16 cellular contexts compared by ENCODE assay signal in the genomic region with DNA sequence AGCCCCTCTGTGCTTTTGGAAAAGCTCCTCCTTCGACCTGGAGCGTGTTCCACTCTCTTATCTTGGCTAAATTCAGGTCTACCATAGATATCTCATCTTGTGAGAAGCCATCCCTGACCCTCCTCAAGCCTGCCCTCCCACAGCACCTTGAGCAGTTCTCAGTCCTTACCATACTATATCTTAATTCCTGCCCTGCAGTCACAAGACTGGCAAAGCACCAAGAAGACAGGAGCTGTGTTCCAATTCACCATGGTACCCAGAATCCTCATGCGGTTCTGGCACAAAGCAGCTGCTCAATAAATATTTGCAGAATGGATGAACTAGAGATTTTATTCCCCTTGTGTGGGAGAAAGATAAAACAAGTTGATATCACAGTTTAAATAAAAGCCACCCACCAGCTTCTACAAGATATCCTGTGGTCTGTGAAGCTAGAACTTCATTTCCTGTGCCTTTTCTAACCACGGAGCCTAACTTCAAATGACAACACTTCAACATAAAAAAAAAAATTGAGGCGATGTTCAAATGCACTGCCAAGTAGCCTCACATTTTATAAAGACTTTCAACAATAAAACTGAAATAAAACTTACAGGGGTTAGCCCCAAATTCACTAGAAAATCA. TPM values are rescaled to one million over a fixed set of nuclear protein-coding genes. Genes with fewer than 3 reads are reported as not detected.
DNase-seq lines count a peak whose midpoint lies in the region; FAIRE-seq and TF ChIP-seq lines count a peak whose summit lies in the region.
"Had no signal": no experiment of that assay in that cellular context is flagged by ENCODE, and none has a peak within 500 bp of the region (broad histone marks: within the 10 kb centered on the region; RNA-seq: fewer than 3 reads in every experiment).

No MANE protein-coding gene starts in this region.

- peak overlapping the region; percentile 73 for H3K4me2 ChIP-seq in BLaER1

- H4K20me1 ChIP-seq in BLaER1, result no peaks in the 10 kb centered on the region

- peak overlapping the region; percentile 85 to 95 (median 86) for H3K4me3 Mint-ChIP-seq in immature natural killer cell

- peak overlapping the region; percentile 87 to 99 (median 96) for H3K27ac Mint-ChIP-seq in immature natural killer cell

- TF ChIP-seq POLR2A in GM12891 (IDR thresholded peaks at IDR 0.05; ENCODE audit: low read depth, low read length), result no peak

- H3K27ac ChIP-seq in BLaER1, result peak overlapping the region; percentile 58

- peaks cover 0 to 3% (median 3%) of the 10 kb centered on the region in 3 donors for H3K36me3 Mint-ChIP-seq in immature natural killer cell

- H3K36me3 ChIP-seq in BLaER1, result no peaks in the 10 kb centered on the region
- H3K36me3 ChIP-seq: HAP-1 had no signal

- H3K4me1 Mint-ChIP-seq in immature natural killer cell, result peaks cover 70 to 79% of the 10 kb centered on the region in 2 donors

- no peaks in the 10 kb centered on the region for H3K9me3 ChIP-seq in BLaER1
- H3K9me3 ChIP-seq: HAP-1 had no signal

- no peaks in the 10 kb centered on the region for H3K9me3 Mint-ChIP-seq in immature natural killer cell

- DNase-seq in GM12891 (ENCODE audit: insufficient read length, low spot score) (no peak), UCSD-AML1 (lab: John Stamatoyannopoulos, UW; ENCODE audit: unreplicated experiment) (peak; percentile 24), immature natural killer cell (peak; percentile 61 to 70 (median 70)), NCI-H774 (lab: John Stamatoyannopoulos, UW) (no peak), NCI-H510A treated with DMSO at 0.1 percent for 48 hours (lab: John Stamatoyannopoulos, UW) (no peak), putamen (ENCODE audit: low spot score) (no peak), NCI-H2081 treated with DMSO at 0.1 percent for 48 hours (lab: John Stamatoyannopoulos, UW) (no peak)
- DNase-seq: cerebellar nuclear complex, DMS79 treated with DMSO at 0.1 percent for 48 hours, NCI-H1436, NCI-H524, SW 1271 had no signal

- 0 out of 2 replicates have a peak overlapping the region, but pooled peaks have one; percentile 2 for H3K9ac ChIP-seq in BLaER1

- peaks cover 1 to 11% (median 9%) of the 10 kb centered on the region in 3 donors for H3K27me3 Mint-ChIP-seq in immature natural killer cell (ENCODE audit: low read depth in 3 of 3)

- H3K4me1 ChIP-seq in BLaER1, result peaks cover 31% of the 10 kb centered on the region
- H3K4me1 ChIP-seq: HAP-1 had no signal

- FAIRE-seq in GM12891 (lab: Jason Lieb, UNC), result peak; percentile 40
- FAIRE-seq: islet of Langerhans, K562 had no signal

- no peaks in the 10 kb centered on the region for H3K27me3 ChIP-seq in BLaER1

- H3K4me3 ChIP-seq in BLaER1, result no peak overlapping the region
- H3K4me3 ChIP-seq: HAP-1, K562 had no signal

TF ChIP-seq in GM12891, 5 proteins besides CTCF, POLR2A, EP300 and RAD21:
- TF ChIP-seq POLR2AphosphoS5 (IDR thresholded peaks at IDR 0.05; ENCODE audit: low read depth, low read length) (no peak), TAF1 (IDR thresholded peaks at IDR 0.05; ENCODE audit: low read depth, low read length) (no peak)

RNA-seq across cellular contexts. Expression of a gene that starts 19.5 kb away (rescaled TPM):
- not detected for polyA plus RNA-seq in GM12891 (2012; ENCODE audit: low read depth, missing spikeins)
- polyA plus RNA-seq in immature natural killer cell, result under 1 TPM in 1 of 3 donors, not detected in 2; 0.19 TPM

RNA-seq across cellular contexts. Expression of a gene that starts 59.5 kb away (rescaled TPM):
- 16.6 TPM for polyA plus RNA-seq in GM12891 (2012; ENCODE audit: low read depth, missing spikeins)
- polyA plus RNA-seq in immature natural killer cell, result 10 to 100 TPM; 15.1 to 34.6 (median 15.2) TPM

Comparison
In these comparisons a context has a peak if more than half of its experiments do, and no peak if none do; other contexts are left out.
1. DNase-seq: peak in UCSD-AML1 (single experiment) and immature natural killer cell (3 of 3); none in GM12891 (single experiment), NCI-H774 (single experiment), NCI-H510A treated with DMSO at 0.1 percent for 48 hours (single experiment), putamen (single experiment) and NCI-H2081 treated with DMSO at 0.1 percent for 48 hours (single experiment).